ENCODE assay signal across 1 cellular context in genomic region chr22:43287441-43287840, GRCh38.
TF ChIP-seq lines count a peak whose summit lies in the region.

No MANE protein-coding gene starts in this region.

TF ChIP-seq in SK-N-SH, 30 proteins besides CTCF, POLR2A, EP300 and RAD21 (continued from another document):
- TF ChIP-seq IRF3 (IDR thresholded peaks at IDR 0.05; ENCODE audit: low read depth, low read length), result no peak
